ENCODE assay signal across 24 cellular contexts in genomic region chr4:35608205-35608604, GRCh38.
"Had no signal": no experiment of that assay in that cellular context is flagged by ENCODE, and none has a peak within 500 bp of the region (broad histone marks: within the 10 kb centered on the region; RNA-seq: fewer than 3 reads in every experiment).

No MANE protein-coding gene starts in this region.

- ATAC-seq: natural killer cell; psoas muscle; right cardiac atrium; right lobe of liver; stimulated activated memory B cell treated with anti-CD40 and anti-IgM and Interleukin-4, amounts not matched to agents 10 μg/mL and 1 μg/mL and 100 μg/mL, for 72 hours; stimulated activated naive CD8-positive, alpha-beta T cell treated with anti-CD3 and anti-CD28 coated beads, Interleukin-15, amount 100 ng/mL, for 72 hours; stimulated activated naive CD8-positive, alpha-beta T cell treated with anti-CD3 and anti-CD28 coated beads, Interleukin-15, Interleukin-2, amounts not matched to agents 100 U/mL and 50 U/mL, for 24 hours; upper lobe of right lung had no signal

- DNase-seq: natural killer cell; occipital lobe; ovary; posterior cingulate gyrus; psoas muscle; right cardiac atrium; right lobe of liver; sigmoid colon; small intestine; stimulated activated CD4-positive, alpha-beta T cell treated with anti-CD3 and anti-CD28 coated beads, Interleukin-15, amount 100 ng/mL, for 24 hours; stimulated activated CD4-positive, alpha-beta T cell treated with anti-CD3 and anti-CD28 coated beads, Interleukin-2, amount 100 ng/mL, for 24 hours; stimulated activated CD4-positive, alpha-beta T cell treated with anti-CD3 and anti-CD28 coated beads, Interleukin-2, amount 100 ng/mL, for 48 hours; stimulated activated CD4-positive, alpha-beta T cell treated with anti-CD3 and anti-CD28 coated beads, Interleukin-4, amount 100 ng/mL, for 4 hours; stimulated activated CD8-positive, alpha-beta memory T cell treated with anti-CD3 and anti-CD28 coated beads, Interleukin-4, amount 100 ng/mL, for 48 hours; stimulated activated naive CD4-positive, alpha-beta T cell; stimulated activated naive CD8-positive, alpha-beta T cell treated with anti-CD3 and anti-CD28 coated beads, Interleukin-15, amount 100 ng/mL, for 72 hours; stimulated activated naive CD8-positive, alpha-beta T cell treated with anti-CD3 and anti-CD28 coated beads, Interleukin-15, Interleukin-2, amounts not matched to agents 100 U/mL and 50 U/mL, for 24 hours; substantia nigra; testis; tibial artery; transverse colon; upper lobe of right lung; uterus had no signal

- FAIRE-seq: small intestine had no signal
